10 cellular contexts compared by ENCODE assay signal in the genomic region with DNA sequence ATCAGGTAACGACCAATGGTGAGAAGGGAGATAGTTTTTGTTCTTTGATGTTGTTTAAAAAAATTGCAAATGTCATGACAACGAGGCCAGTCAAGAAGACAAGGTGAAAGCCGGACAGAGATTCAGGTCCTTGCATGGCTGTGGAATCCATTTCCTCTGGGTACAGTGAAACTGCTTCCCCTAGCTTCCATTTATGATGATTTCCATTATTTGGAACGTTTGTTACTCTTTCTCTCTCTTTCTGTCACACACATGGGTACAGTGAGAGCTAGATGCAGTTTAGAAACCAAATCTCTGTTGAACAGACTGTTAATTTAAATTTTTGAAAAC. TPM values are rescaled to one million over a fixed set of nuclear protein-coding genes. Genes with fewer than 3 reads are reported as not detected.
DNase-seq lines count a peak whose midpoint lies in the region; ATAC-seq and TF ChIP-seq lines count a peak whose summit lies in the region.
"Had no signal": no experiment of that assay in that cellular context is flagged by ENCODE, and none has a peak within 500 bp of the region (broad histone marks: within the 10 kb centered on the region; RNA-seq: fewer than 3 reads in every experiment).

No MANE protein-coding gene starts in this region.

- H4K20me1 ChIP-seq in GM23338 (replicated peaks; ENCODE audit: insufficient read depth) = no peaks in the 10 kb centered on the region

- peaks cover 23% of the 10 kb centered on the region for H3K36me3 Mint-ChIP-seq in GM23338 (ENCODE audit: low read depth)
- H3K36me3 Mint-ChIP-seq in CD8-positive, alpha-beta T cell = no peaks in the 10 kb centered on the region
- H3K36me3 Mint-ChIP-seq: activated CD8-positive, alpha-beta memory T cell treated with anti-CD3 and anti-CD28 coated beads, Interleukin-2, amount 10 ng/mL, durations not matched to agents 7 days and 5 days had no signal

- CTCF ChIA-PET in CD8-positive, alpha-beta T cell (lab: Charles Lee) = interaction anchor here (1.2 to 1.4 kb wide), 2 partner anchors 9 to 422 kb away, joined by 3 to 4 read pairs; no protein-coding TSS in a partner anchor

- H3K4me1 ChIP-seq in GM23338 (ENCODE audit: insufficient read depth) (peaks cover 27% of the 10 kb centered on the region), SJCRH30 (peaks cover 13% of the 10 kb centered on the region), skeletal muscle satellite cell (ENCODE audit: control insufficient read depth, insufficient read depth, low read length) (peaks cover 8% of the 10 kb centered on the region)
- H3K4me1 ChIP-seq in CD8-positive, alpha-beta T cell (ENCODE audit: insufficient read depth, low read length) = peaks cover 9% of the 10 kb centered on the region

- no peak overlapping the region for H2AFZ ChIP-seq in GM23338

- peak overlapping the region; percentile 50 for H3K4me3 ChIP-seq in GM23338
- H3K4me3 ChIP-seq in SJCRH30 = peak overlapping the region; percentile 59
- peak overlapping the region; percentile 24 for H3K4me3 ChIP-seq in iPS-11a (ENCODE audit: low read depth, low read length)
- H3K4me3 ChIP-seq in skeletal muscle satellite cell (ENCODE audit: low read length) = no peak overlapping the region
- H3K4me3 ChIP-seq in CD8-positive, alpha-beta T cell (ENCODE audit: low read depth, low read length) = no peak overlapping the region

- H3K36me3 ChIP-seq in GM23338 (ENCODE audit: insufficient read depth) (no peaks in the 10 kb centered on the region), SJCRH30 (no peaks in the 10 kb centered on the region), skeletal muscle satellite cell (ENCODE audit: insufficient read depth, low read length) (no peaks in the 10 kb centered on the region)
- no peaks in the 10 kb centered on the region for H3K36me3 ChIP-seq in CD8-positive, alpha-beta T cell (ENCODE audit: insufficient read depth, low read length)

- POLR2A ChIA-PET in CD8-positive, alpha-beta T cell (lab: Charles Lee) = interaction anchor here (1.0 kb wide), 1 partner anchor 9 kb away, joined by 3 read pairs; no protein-coding TSS in a partner anchor

- peaks cover 13% of the 10 kb centered on the region for H3K79me2 ChIP-seq in GM23338 (replicated peaks; ENCODE audit: insufficient read depth)

- H3K9me3 ChIP-seq in SJCRH30 (replicated peaks) (no peaks in the 10 kb centered on the region), skeletal muscle satellite cell (replicated peaks; ENCODE audit: low read length) (no peaks in the 10 kb centered on the region)
- H3K9me3 ChIP-seq in CD8-positive, alpha-beta T cell (ENCODE audit: low read length) = no peaks in the 10 kb centered on the region

- H3K27ac ChIP-seq in GM23338 (ENCODE audit: low read depth) (peak overlapping the region; percentile 100), SJCRH30 (peak overlapping the region; percentile 75)
- H3K27ac ChIP-seq in CD8-positive, alpha-beta T cell (ENCODE audit: low read depth, low read length) = no peak overlapping the region

- H3K4me3 Mint-ChIP-seq in GM23338 = peak overlapping the region; percentile 80
- H3K4me3 Mint-ChIP-seq in CD8-positive, alpha-beta T cell = no peak overlapping the region
- H3K4me3 Mint-ChIP-seq: activated CD8-positive, alpha-beta memory T cell treated with anti-CD3 and anti-CD28 coated beads, Interleukin-2, amount 10 ng/mL, durations not matched to agents 7 days and 5 days had no signal

- peaks cover 30% of the 10 kb centered on the region for H3K4me1 Mint-ChIP-seq in GM23338
- H3K4me1 Mint-ChIP-seq in CD8-positive, alpha-beta T cell (ENCODE audit: low read depth) = peaks cover 10% of the 10 kb centered on the region

- H3F3A ChIP-seq in GM23338 (replicated peaks; ENCODE audit: low read depth) = peaks cover 5% of the 10 kb centered on the region; the same call in 1 of the 2 replicates

- no peaks in the 10 kb centered on the region for H3K27me3 ChIP-seq in GM23338 (ENCODE audit: insufficient read depth)
- no peaks in the 10 kb centered on the region for H3K27me3 ChIP-seq in SJCRH30
- peaks cover 24% of the 10 kb centered on the region for H3K27me3 ChIP-seq in skeletal muscle satellite cell (ENCODE audit: control insufficient read depth, insufficient read depth, low read length)
- H3K27me3 ChIP-seq in CD8-positive, alpha-beta T cell (ENCODE audit: insufficient read depth, low read length) = no peaks in the 10 kb centered on the region

- no peak overlapping the region for H3K9ac ChIP-seq in skeletal muscle satellite cell (ENCODE audit: low read depth, low read length)

- H3K9me2 ChIP-seq in GM23338 (ENCODE audit: insufficient read depth) = no peaks in the 10 kb centered on the region

- no peaks in the 10 kb centered on the region; the same call in 2 of the 3 replicates for H3K9me3 Mint-ChIP-seq in GM23338
- H3K9me3 Mint-ChIP-seq in CD8-positive, alpha-beta T cell = no peaks in the 10 kb centered on the region

- H3K27ac Mint-ChIP-seq in GM23338 = peak overlapping the region; percentile 100
- no peak overlapping the region for H3K27ac Mint-ChIP-seq in CD8-positive, alpha-beta T cell
- H3K27ac Mint-ChIP-seq: activated CD8-positive, alpha-beta memory T cell treated with anti-CD3 and anti-CD28 coated beads, Interleukin-2, amount 10 ng/mL, durations not matched to agents 7 days and 5 days had no signal

- ATAC-seq in GM23338 = peak; percentile 9
- ATAC-seq in CD8-positive, alpha-beta T cell = no peak
- ATAC-seq in GM21423 (IDR thresholded peaks at IDR 0.05; ENCODE audit: unreplicated experiment) = no peak
- ATAC-seq: activated CD8-positive, alpha-beta memory T cell treated with anti-CD3 and anti-CD28 coated beads, Interleukin-2, amount 10 ng/mL, durations not matched to agents 7 days and 5 days had no signal

- peaks cover 15% of the 10 kb centered on the region for H3K27me3 Mint-ChIP-seq in GM23338 (ENCODE audit: insufficient read depth, low read depth, poor library complexity)
- H3K27me3 Mint-ChIP-seq in CD8-positive, alpha-beta T cell (ENCODE audit: low read depth) = peaks cover 19% of the 10 kb centered on the region

- intact Hi-C loops in CD8-positive, alpha-beta T cell (cut with DNase I, micrococcal nuclease) = no loop called here

- H3K4me2 ChIP-seq in GM23338 (peak overlapping the region; percentile 73), skeletal muscle satellite cell (ENCODE audit: low read length) (peak overlapping the region; percentile 65)

- DNase-seq in GM23338 (ENCODE audit: low spot score) = no peak
- DNase-seq in SJCRH30 = no peak
- DNase-seq in CD8-positive, alpha-beta T cell = no peak
- no peak for DNase-seq in AG08396 (ENCODE audit: low spot score)
- no peak for DNase-seq in NCI-H524 treated with DMSO at 0.1 percent for 48 hours (lab: John Stamatoyannopoulos, UW)
- DNase-seq: activated CD8-positive, alpha-beta memory T cell treated with anti-CD3 and anti-CD28 coated beads, Interleukin-2, amount 10 ng/mL, durations not matched to agents 7 days and 5 days; stimulated activated CD4-positive, alpha-beta T cell treated with anti-CD3 and anti-CD28 coated beads, Interleukin-12 subunit alpha, Interleukin-12 subunit beta, amount 100 ng/mL, for 4 hours had no signal

- TF ChIP-seq CTCF in GM23338 (conservative IDR thresholded peaks at IDR 0.05; ENCODE audit: low read depth in 2 of 2) = no peak
- TF ChIP-seq CTCF in CD8-positive, alpha-beta T cell (IDR thresholded peaks at IDR 0.05) = no peak

TF ChIP-seq in GM23338, 12 proteins besides CTCF, POLR2A, EP300 and RAD21:
- TF ChIP-seq JUNB (IDR thresholded peaks at IDR 0.05; ENCODE audit: unreplicated experiment) (no peak), POLR2AphosphoS5 (IDR thresholded peaks at IDR 0.05; ENCODE audit: low read depth) (no peak), CREB1 (CRISPR knock-in tag; IDR thresholded peaks at IDR 0.05; ENCODE audit: low read depth) (no peak), EZH2phosphoT487 (IDR thresholded peaks at IDR 0.05; ENCODE audit: unreplicated experiment) (no peak), EZH2 (IDR thresholded peaks at IDR 0.05; ENCODE audit: low read depth, unreplicated experiment) (no peak)
- TF ChIP-seq, protein P1, sequence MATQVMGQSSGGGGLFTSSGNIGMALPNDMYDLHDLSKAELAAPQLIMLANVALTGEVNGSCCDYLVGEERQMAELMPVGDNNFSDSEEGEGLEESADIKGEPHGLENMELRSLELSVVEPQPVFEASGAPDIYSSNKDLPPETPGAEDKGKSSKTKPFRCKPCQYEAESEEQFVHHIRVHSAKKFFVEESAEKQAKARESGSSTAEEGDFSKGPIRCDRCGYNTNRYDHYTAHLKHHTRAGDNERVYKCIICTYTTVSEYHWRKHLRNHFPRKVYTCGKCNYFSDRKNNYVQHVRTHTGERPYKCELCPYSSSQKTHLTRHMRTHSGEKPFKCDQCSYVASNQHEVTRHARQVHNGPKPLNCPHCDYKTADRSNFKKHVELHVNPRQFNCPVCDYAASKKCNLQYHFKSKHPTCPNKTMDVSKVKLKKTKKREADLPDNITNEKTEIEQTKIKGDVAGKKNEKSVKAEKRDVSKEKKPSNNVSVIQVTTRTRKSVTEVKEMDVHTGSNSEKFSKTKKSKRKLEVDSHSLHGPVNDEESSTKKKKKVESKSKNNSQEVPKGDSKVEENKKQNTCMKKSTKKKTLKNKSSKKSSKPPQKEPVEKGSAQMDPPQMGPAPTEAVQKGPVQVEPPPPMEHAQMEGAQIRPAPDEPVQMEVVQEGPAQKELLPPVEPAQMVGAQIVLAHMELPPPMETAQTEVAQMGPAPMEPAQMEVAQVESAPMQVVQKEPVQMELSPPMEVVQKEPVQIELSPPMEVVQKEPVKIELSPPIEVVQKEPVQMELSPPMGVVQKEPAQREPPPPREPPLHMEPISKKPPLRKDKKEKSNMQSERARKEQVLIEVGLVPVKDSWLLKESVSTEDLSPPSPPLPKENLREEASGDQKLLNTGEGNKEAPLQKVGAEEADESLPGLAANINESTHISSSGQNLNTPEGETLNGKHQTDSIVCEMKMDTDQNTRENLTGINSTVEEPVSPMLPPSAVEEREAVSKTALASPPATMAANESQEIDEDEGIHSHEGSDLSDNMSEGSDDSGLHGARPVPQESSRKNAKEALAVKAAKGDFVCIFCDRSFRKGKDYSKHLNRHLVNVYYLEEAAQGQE (IDR thresholded peaks at IDR 0.05; ENCODE audit: unreplicated experiment) = no peak

RNA-seq across cellular contexts. Expression of a gene that starts 23.6 kb away (rescaled TPM):
- 183 and 260 TPM in 2 replicates for total RNA-seq in GM23338 (2014; rRNA removed; shearing (Covaris generic))
- 387 and 411 TPM in 2 replicates for polyA plus RNA-seq in GM23338 (2016; fragmentation: Nextera tagmentation; extraction: Ambion mirVana)
- 6.0 and 6.8 TPM in 2 replicates for total RNA-seq in SJCRH30 (2014; rRNA removed; shearing (Covaris generic))
- not detected in 2 replicates for total RNA-seq in skeletal muscle satellite cell (2012; rRNA removed)
- not detected for total RNA-seq in CD8-positive, alpha-beta T cell

RNA-seq across cellular contexts. Expression of a gene that starts 57.4 kb away (rescaled TPM):
- 249 and 261 TPM in 2 replicates for total RNA-seq in GM23338 (2014; rRNA removed; shearing (Covaris generic))
- 130 and 156 TPM in 2 replicates for polyA plus RNA-seq in GM23338 (2016; fragmentation: Nextera tagmentation; extraction: Ambion mirVana)
- total RNA-seq in SJCRH30 (2014; rRNA removed; shearing (Covaris generic)) = 172 and 180 TPM in 2 replicates
- total RNA-seq in skeletal muscle satellite cell (2012; rRNA removed) = 17.5 and 18.3 TPM in 2 replicates
- 1 to 10 TPM; 5.6 to 8.8 TPM for total RNA-seq in CD8-positive, alpha-beta T cell

Comparison
In these comparisons a context has a peak if more than half of its experiments do, and no peak if none do; other contexts are left out.
1. H3K4me3 ChIP-seq: peak in GM23338 (single experiment), SJCRH30 (single experiment) and iPS-11a (single experiment); none in skeletal muscle satellite cell (single experiment) and CD8-positive, alpha-beta T cell (single experiment).
2. RNA of a gene that starts 23.6 kb away (total RNA-seq): 183 to 260 TPM in GM23338; 6.0 to 6.8 TPM in SJCRH30 and not detected in CD8-positive, alpha-beta T cell; every median in the first group is over 10 times any median in the second.
3. RNA of a gene that starts 57.4 kb away (total RNA-seq): 249 to 261 TPM in GM23338 and 172 to 180 TPM in SJCRH30; 5.6 to 8.8 TPM in CD8-positive, alpha-beta T cell; every median in the first group is over 10 times any median in the second.